Comparison of ENCODE assay signal across 8 cellular contexts in the genomic region with DNA sequence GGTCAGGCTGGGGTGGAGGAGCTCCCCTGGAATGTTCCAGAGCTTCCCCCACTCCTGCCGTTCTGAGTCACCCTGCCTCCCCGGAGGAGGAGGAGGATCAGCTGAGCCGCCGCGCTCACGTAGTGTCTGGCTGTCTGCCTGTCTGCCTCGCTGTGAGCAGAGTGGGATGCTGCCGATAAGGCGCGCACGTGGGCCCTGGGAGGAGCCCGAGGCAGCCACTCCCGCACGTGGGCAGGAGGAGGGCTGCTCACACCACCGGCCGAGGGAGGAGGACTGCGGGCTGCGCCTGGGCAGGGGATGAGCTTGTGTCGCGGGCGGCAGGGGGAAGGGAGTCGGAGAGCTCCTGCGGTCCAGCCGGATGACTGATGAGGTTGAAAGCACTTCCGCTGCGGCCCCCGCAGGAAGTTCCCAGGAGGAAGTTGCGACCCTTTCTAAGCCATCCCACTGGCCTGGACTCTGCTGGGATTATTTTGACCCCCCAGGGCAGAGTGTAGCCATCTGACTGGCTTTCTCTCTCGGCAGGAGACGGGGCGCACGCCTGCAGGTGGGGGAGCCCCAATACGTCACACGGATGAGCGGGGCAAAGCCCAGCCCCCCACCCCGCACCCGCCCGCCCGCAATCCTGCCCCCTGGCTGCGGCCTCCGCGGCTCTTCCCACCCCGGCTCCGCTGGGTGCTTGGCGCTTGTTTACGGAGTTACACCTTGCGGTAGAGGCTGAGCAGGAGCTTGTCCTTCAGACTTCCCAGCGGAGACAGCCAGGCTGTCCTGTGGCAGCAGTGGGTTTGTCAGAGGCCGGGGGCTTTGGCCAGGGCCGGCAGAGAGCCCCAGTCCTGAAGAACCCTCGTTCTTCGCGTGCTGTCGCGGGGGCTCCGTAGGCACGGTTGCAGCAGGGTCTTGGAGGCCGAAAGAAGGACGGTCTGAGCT. TPM values are rescaled to one million over a fixed set of nuclear protein-coding genes. Genes with fewer than 3 reads are reported as not detected.
A peak's percentile ranks its signal among the peaks of the same experiment; 100 is the strongest.
DNase-seq lines count a peak whose midpoint lies in the region; ATAC-seq and TF ChIP-seq lines count a peak whose summit lies in the region.

No MANE protein-coding gene starts in this region.

- H3K4me3 ChIP-seq in choroid plexus epithelial cell (ENCODE audit: low read depth, low read length) (peak overlapping the region; percentile 60), kidney epithelial cell (ENCODE audit: low read depth, low read length) (peak overlapping the region; percentile 31)

- no peaks in the 10 kb centered on the region for H3K36me3 ChIP-seq in kidney epithelial cell (ENCODE audit: control insufficient read depth, insufficient read depth, low read length)

- peak; percentile 51 for TF ChIP-seq CTCF in choroid plexus epithelial cell (conservative IDR thresholded peaks at IDR 0.05; ENCODE audit: low read depth, low read length)
- TF ChIP-seq CTCF in kidney epithelial cell (IDR thresholded peaks at IDR 0.05; ENCODE audit: insufficient read depth, low read length, poor library complexity, severe bottlenecking): peak; percentile 51

- ATAC-seq in HG03025 (IDR thresholded peaks at IDR 0.05; ENCODE audit: low FRiP score, unreplicated experiment): peak; percentile 63

- no peaks in the 10 kb centered on the region for H3K27me3 ChIP-seq in kidney epithelial cell (ENCODE audit: control insufficient read depth, insufficient read depth, low read length)

- peak; percentile 26 for DNase-seq in NCI-H1436 (lab: John Stamatoyannopoulos, UW)
- no peak for DNase-seq in NCI-H1436 treated with DMSO at 0.1 percent for 48 hours (lab: John Stamatoyannopoulos, UW)
- DNase-seq in NCI-H2227 (lab: John Stamatoyannopoulos, UW; ENCODE audit: unreplicated experiment): peak; percentile 92
- DNase-seq in activated CD4-positive, alpha-beta T cell treated with anti-CD3 and anti-CD28 coated beads for 4 hours: peak; percentile 83 to 86
- DNase-seq in choroid plexus epithelial cell (ENCODE audit: low read depth): peak; percentile 99
- peak; percentile 95 for DNase-seq in kidney epithelial cell (ENCODE audit: low read depth)
- DNase-seq in stimulated activated CD4-positive, alpha-beta T cell treated with anti-CD3 and anti-CD28 coated beads, Interleukin-12 subunit alpha, Interleukin-12 subunit beta, amount 100 ng/mL, for 48 hours (ENCODE audit: low read depth in 2 of 3, low spot score in 1 of 3): peak; percentile 70 to 80 (median 76)

RNA-seq across cellular contexts. Expression of gene PDXK, which starts 9.8 kb away (rescaled TPM):
- 183 and 188 TPM in 2 replicates for total RNA-seq in kidney epithelial cell

RNA-seq across cellular contexts. Expression of gene CSTB, which starts 47.4 kb away (rescaled TPM):
- total RNA-seq in kidney epithelial cell: 27.9 and 28.4 TPM in 2 replicates
